Comparison of ENCODE assay signal across 22 cellular contexts in the genomic region with DNA sequence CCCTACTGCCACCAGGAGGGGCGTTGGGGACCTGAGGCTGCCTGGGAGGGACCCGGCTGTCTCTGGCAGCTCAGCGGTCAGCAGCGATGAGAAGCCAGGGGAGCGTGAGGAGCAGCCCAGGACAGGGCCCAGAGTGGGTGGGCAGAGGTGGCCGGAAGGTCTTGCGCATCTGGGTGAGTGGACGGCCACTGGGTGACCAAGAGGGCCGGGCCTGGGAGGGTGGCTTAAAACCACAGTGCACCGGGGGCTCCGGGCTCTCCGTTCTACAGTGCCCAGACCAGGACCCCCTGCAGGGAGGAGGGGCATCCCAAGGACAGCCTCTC. TPM values are rescaled to one million over a fixed set of nuclear protein-coding genes. Genes with fewer than 3 reads are reported as not detected.
DNase-seq lines count a peak whose midpoint lies in the region; ATAC-seq and TF ChIP-seq lines count a peak whose summit lies in the region.
"Had no signal": no experiment of that assay in that cellular context is flagged by ENCODE, and none has a peak within 500 bp of the region (broad histone marks: within the 10 kb centered on the region; RNA-seq: fewer than 3 reads in every experiment).

No MANE protein-coding gene starts in this region.

- POLR2A ChIA-PET in CD4-positive, alpha-beta T cell (lab: Charles Lee), result no interaction called here

- intact Hi-C loops in CD4-positive, alpha-beta T cell (cut with DNase I, micrococcal nuclease), result no loop called here

- no peak overlapping the region for H3K27ac Mint-ChIP-seq in CD4-positive, alpha-beta T cell
- peak overlapping the region; percentile 74 for H3K27ac Mint-ChIP-seq in T-helper 17 cell
- H3K27ac Mint-ChIP-seq: activated naive CD8-positive, alpha-beta T cell treated with anti-CD3 and anti-CD28 coated beads, Interleukin-2, amount 10 ng/mL, durations not matched to agents 7 days and 5 days; activated T-helper 17 cell treated with anti-CD3 and anti-CD28 coated beads, Interleukin-2, amount 50 U/mL, for 72 hours; H9; nephron progenitor cell; stimulated activated memory B cell treated with anti-CD40 and anti-IgM and Interleukin-4, amounts not matched to agents 10 μg/mL and 1 μg/mL and 100 μg/mL, for 72 hours; T-helper 2 cell treated with Interferon-gamma antibody and Interleukin-4, amounts not matched to agents 5 μg/mL and 100 μg/mL, for 36 hours had no signal

- peak overlapping the region; percentile 34 for H3K27ac ChIP-seq in CD4-positive, alpha-beta T cell (ENCODE audit: low read depth, low read length)
- H3K27ac ChIP-seq in layer of hippocampus (ENCODE audit: low read depth, low read length), result peak overlapping the region; percentile 64
- H3K27ac ChIP-seq in temporal lobe (ENCODE audit: low read depth, low read length), result peak overlapping the region; percentile 99
- H3K27ac ChIP-seq: WERI-Rb-1 had no signal

- peaks cover 20% of the 10 kb centered on the region for H3K36me3 Mint-ChIP-seq in CD4-positive, alpha-beta T cell (ENCODE audit: low read depth)
- no peaks in the 10 kb centered on the region for H3K36me3 Mint-ChIP-seq in T-helper 17 cell (ENCODE audit: low read depth)

- TF ChIP-seq CTCF in CD4-positive, alpha-beta T cell (IDR thresholded peaks at IDR 0.05), result no peak

- no peak for DNase-seq in CD4-positive, alpha-beta T cell
- DNase-seq in T-helper 17 cell, result no peak
- DNase-seq in NCI-H1048 (lab: John Stamatoyannopoulos, UW), result no peak
- no peak for DNase-seq in amniotic stem cell (lab: John Stamatoyannopoulos, UW)
- DNase-seq: activated CD8-positive, alpha-beta memory T cell treated with anti-CD3 and anti-CD28 coated beads, Interleukin-2, amount 50 U/mL, for 4 hours; activated naive CD8-positive, alpha-beta T cell treated with anti-CD3 and anti-CD28 coated beads, Interleukin-2, amount 10 ng/mL, durations not matched to agents 7 days and 5 days; CD4-positive, alpha-beta memory T cell; cortex of kidney; H9; NCI-H1417; NCI-H524; nephron progenitor cell; stimulated activated CD4-positive, alpha-beta T cell treated with anti-CD3 and anti-CD28 coated beads, Interleukin-2, amount 100 ng/mL, for 24 hours; WERI-Rb-1 had no signal

- no peak for ATAC-seq in CD4-positive, alpha-beta T cell (ENCODE audit: poor library complexity)
- ATAC-seq in T-helper 17 cell (no peak), GM21576 (IDR thresholded peaks at IDR 0.05; ENCODE audit: unreplicated experiment) (no peak)
- ATAC-seq: activated T-helper 17 cell treated with anti-CD3 and anti-CD28 coated beads, Interleukin-2, amount 50 U/mL, for 72 hours; SK-N-SH treated with all-trans-retinoic acid at 6 μM for 48 hours; stimulated activated memory B cell treated with anti-CD40 and anti-IgM and Interleukin-4, amounts not matched to agents 10 μg/mL and 1 μg/mL and 100 μg/mL, for 72 hours had no signal

- no peaks in the 10 kb centered on the region for H3K27me3 Mint-ChIP-seq in CD4-positive, alpha-beta T cell
- H3K27me3 Mint-ChIP-seq in T-helper 17 cell, result no peaks in the 10 kb centered on the region
- H3K27me3 Mint-ChIP-seq: activated naive CD8-positive, alpha-beta T cell treated with anti-CD3 and anti-CD28 coated beads, Interleukin-2, amount 10 ng/mL, durations not matched to agents 7 days and 5 days; activated T-helper 17 cell treated with anti-CD3 and anti-CD28 coated beads, Interleukin-2, amount 50 U/mL, for 72 hours; brain; CD4-positive, alpha-beta memory T cell; stimulated activated memory B cell treated with anti-CD40 and anti-IgM and Interleukin-4, amounts not matched to agents 10 μg/mL and 1 μg/mL and 100 μg/mL, for 72 hours had no signal

- no peaks in the 10 kb centered on the region for H3K27me3 ChIP-seq in CD4-positive, alpha-beta T cell (ENCODE audit: control insufficient read depth, insufficient read depth, low read length)
- no peaks in the 10 kb centered on the region for H3K27me3 ChIP-seq in layer of hippocampus (ENCODE audit: control insufficient read depth, insufficient read depth, low read length)

- H3K9me3 Mint-ChIP-seq in CD4-positive, alpha-beta T cell, result no peaks in the 10 kb centered on the region
- H3K9me3 Mint-ChIP-seq: activated naive CD8-positive, alpha-beta T cell treated with anti-CD3 and anti-CD28 coated beads, Interleukin-2, amount 10 ng/mL, durations not matched to agents 7 days and 5 days; activated T-helper 17 cell treated with anti-CD3 and anti-CD28 coated beads, Interleukin-2, amount 50 U/mL, for 72 hours; CD4-positive, alpha-beta memory T cell; stimulated activated memory B cell treated with anti-CD40 and anti-IgM and Interleukin-4, amounts not matched to agents 10 μg/mL and 1 μg/mL and 100 μg/mL, for 72 hours; T-helper 2 cell treated with Interferon-gamma antibody and Interleukin-4, amounts not matched to agents 5 μg/mL and 100 μg/mL, for 36 hours had no signal

- no peak overlapping the region for H3K4me3 Mint-ChIP-seq in CD4-positive, alpha-beta T cell
- H3K4me3 Mint-ChIP-seq in T-helper 17 cell, result no peak overlapping the region
- H3K4me3 Mint-ChIP-seq: activated naive CD8-positive, alpha-beta T cell treated with anti-CD3 and anti-CD28 coated beads, Interleukin-2, amount 10 ng/mL, durations not matched to agents 7 days and 5 days; activated T-helper 17 cell treated with anti-CD3 and anti-CD28 coated beads, Interleukin-2, amount 50 U/mL, for 72 hours; brain; CD4-positive, alpha-beta memory T cell; H9; nephron progenitor cell; stimulated activated memory B cell treated with anti-CD40 and anti-IgM and Interleukin-4, amounts not matched to agents 10 μg/mL and 1 μg/mL and 100 μg/mL, for 72 hours; T-helper 2 cell treated with Interferon-gamma antibody and Interleukin-4, amounts not matched to agents 5 μg/mL and 100 μg/mL, for 36 hours had no signal

- CTCF ChIA-PET in CD4-positive, alpha-beta T cell (lab: Charles Lee), result no interaction called here

- H3K4me1 Mint-ChIP-seq in CD4-positive, alpha-beta T cell (ENCODE audit: low read depth), result peaks cover 30% of the 10 kb centered on the region
- H3K4me1 Mint-ChIP-seq in T-helper 17 cell, result peaks cover 13% of the 10 kb centered on the region

- no peaks in the 10 kb centered on the region for H3K9me3 ChIP-seq in CD4-positive, alpha-beta T cell (ENCODE audit: control insufficient read depth, low read length)
- no peaks in the 10 kb centered on the region for H3K9me3 ChIP-seq in T-helper 17 cell (ENCODE audit: control insufficient read depth, low read length, poor library complexity, severe bottlenecking)

RNA-seq across cellular contexts. Expression of a gene that starts 10.0 kb away (rescaled TPM):
- 10 to 100 TPM; 74.9 to 76.9 TPM for total RNA-seq in CD4-positive, alpha-beta T cell
- total RNA-seq in T-helper 17 cell (10 to 100 TPM; 61.0 to 76.1 TPM), temporal lobe (15.0 TPM)

RNA-seq across cellular contexts. Expression of a gene that starts 24.6 kb away (rescaled TPM):
- total RNA-seq in CD4-positive, alpha-beta T cell, result 1 to 10 TPM; 2.0 to 2.7 TPM
- 1 to 10 TPM; 2.4 to 2.9 TPM for total RNA-seq in T-helper 17 cell
- total RNA-seq in temporal lobe, result 2.0 TPM

RNA-seq across cellular contexts. Expression of a gene that starts 53.6 kb away (rescaled TPM):
- total RNA-seq in CD4-positive, alpha-beta T cell, result 100 to 1,000 TPM; 111 to 124 TPM
- 10 to 100 TPM; 76.2 to 85.7 TPM for total RNA-seq in T-helper 17 cell
- 15.0 TPM for total RNA-seq in temporal lobe

Comparison
In these comparisons a context has a peak if more than half of its experiments do, and no peak if none do; other contexts are left out.
1. H3K27ac ChIP-seq: peak in every context shown above with its lines; median percentile 99 in temporal lobe; 64 in layer of hippocampus; 34 in CD4-positive, alpha-beta T cell.